22 cellular contexts compared by ENCODE assay signal in the genomic region with DNA sequence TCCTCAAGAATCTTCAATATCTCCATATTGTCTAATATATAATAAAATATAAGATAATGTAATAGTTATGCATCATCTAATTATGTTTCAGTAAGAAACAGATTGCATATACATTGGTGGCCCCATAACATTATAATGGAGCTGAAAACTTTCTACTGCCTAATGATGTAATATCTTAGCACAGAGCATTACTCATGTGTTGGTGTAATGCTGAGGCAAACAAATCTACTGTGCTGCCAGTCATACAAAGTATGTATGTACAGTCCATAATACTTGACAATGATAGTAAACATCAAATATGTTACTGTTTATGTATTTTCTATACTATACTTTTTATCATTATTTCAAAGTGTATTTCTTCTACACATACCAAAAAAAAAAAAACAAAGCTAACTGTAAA.
"Had no signal": no experiment of that assay in that cellular context is flagged by ENCODE, and none has a peak within 500 bp of the region (broad histone marks: within the 10 kb centered on the region; RNA-seq: fewer than 3 reads in every experiment).

No MANE protein-coding gene starts in this region.

- H3K27ac ChIP-seq: ascending aorta, gastroesophageal sphincter, heart right ventricle, left ventricle myocardium inferior, upper lobe of right lung had no signal

- H3K9me3 ChIP-seq: gastroesophageal sphincter, upper lobe of right lung had no signal

- ATAC-seq: activated T-cell treated with anti-CD3 and anti-CD28 coated beads, Interleukin-2, amount 50 U/mL, for 4 hours; gastroesophageal sphincter; heart right ventricle; upper lobe of right lung had no signal

- DNase-seq: activated CD4-positive, alpha-beta T cell treated with anti-CD3 and anti-CD28 coated beads, Interleukin-2, amount 10 ng/mL, durations not matched to agents 24 days and 14 days; activated CD4-positive, CD25-positive, alpha-beta regulatory T cell; activated CD8-positive, alpha-beta memory T cell treated with anti-CD3 and anti-CD28 coated beads, Interleukin-2, amount 50 U/mL, for 4 hours; activated naive CD4-positive, alpha-beta T cell treated with anti-CD3 and anti-CD28 coated beads, Interleukin-2, amount 50 U/mL, for 16 hours; activated T-cell treated with anti-CD3 and anti-CD28 coated beads, Interleukin-2, amount 50 U/mL, for 4 hours; cerebellar nuclear complex; effector memory CD4-positive, alpha-beta T cell; heart right ventricle; immature natural killer cell; kidney glomerular epithelial cell; left ventricle myocardium inferior; mammary epithelial cell; nephron progenitor cell; occipital lobe; retina; stimulated activated CD8-positive, alpha-beta memory T cell treated with anti-CD3 and anti-CD28 coated beads, Interleukin-4, amount 100 ng/mL, for 48 hours; stimulated activated naive CD4-positive, alpha-beta T cell; T-helper 1 cell; T-helper 9 cell; upper lobe of right lung had no signal

- H3K4me1 ChIP-seq: ascending aorta, gastroesophageal sphincter, upper lobe of right lung had no signal

- H3K4me3 ChIP-seq: ascending aorta, gastroesophageal sphincter, heart right ventricle, left ventricle myocardium inferior, upper lobe of right lung had no signal

- H3K27me3 ChIP-seq: ascending aorta, gastroesophageal sphincter, heart right ventricle, upper lobe of right lung had no signal

- H3K36me3 ChIP-seq: gastroesophageal sphincter, upper lobe of right lung had no signal
